In the genomic region with DNA sequence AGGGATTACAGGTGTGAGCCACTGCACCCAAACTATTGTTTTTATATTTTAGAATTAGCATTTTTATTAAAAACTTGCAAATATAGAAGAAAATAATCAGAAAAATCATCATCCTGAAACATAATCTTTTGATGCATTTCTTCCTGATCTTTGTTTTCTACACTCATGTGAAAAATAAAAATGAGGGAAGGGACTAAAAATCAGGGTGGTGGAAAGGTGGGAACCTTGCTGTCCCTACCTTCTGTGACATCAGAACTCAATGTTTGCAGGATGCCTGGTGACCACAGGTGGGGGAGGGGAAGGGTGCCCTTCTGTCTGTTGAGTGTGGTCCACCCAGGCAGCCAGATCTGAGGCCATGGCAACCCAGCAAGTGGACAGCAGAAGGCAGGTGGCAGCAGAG, we compare ENCODE assay signal across 21 cellular contexts.
A peak's percentile ranks its signal among the peaks of the same experiment; 100 is the strongest.
DNase-seq lines count a peak whose midpoint lies in the region.
"Had no signal": no experiment of that assay in that cellular context is flagged by ENCODE, and none has a peak within 500 bp of the region (broad histone marks: within the 10 kb centered on the region; RNA-seq: fewer than 3 reads in every experiment).

A gene (plus strand): TSS at position 301 of the 400 bp plus-strand sequence. CDS start 55 bp downstream, at position 356.

- intact Hi-C loops in posterior cingulate gyrus (cut with DNase I): no loop called here

- peak; percentile 9 for DNase-seq in NCI-H146 (lab: John Stamatoyannopoulos, UW)
- DNase-seq in NCI-H146 treated with DMSO at 0.1 percent for 48 hours (lab: John Stamatoyannopoulos, UW; ENCODE audit: unreplicated experiment): no peak
- DNase-seq in NCI-H2196 (lab: John Stamatoyannopoulos, UW; ENCODE audit: unreplicated experiment): peak; percentile 58
- DNase-seq in NCI-H774 (lab: John Stamatoyannopoulos, UW): peak; percentile 87
- DNase-seq in stimulated activated naive CD4-positive, alpha-beta T cell treated with Interleukin-2 at 50 U/mL for 16 hours (lab: John Stamatoyannopoulos, UW): no peak
- no peak for DNase-seq in posterior cingulate gyrus
- DNase-seq in NCI-H526 (lab: John Stamatoyannopoulos, UW): no peak
- DNase-seq: 8988T; ACHN; BE2C; Calu3; CD8-positive, alpha-beta memory T cell; H9; Kasumi-1; NCI-H1092 treated with DMSO at 0.1 percent for 48 hours; NCI-H1694 treated with DMSO at 0.1 percent for 48 hours; NCI-H2107; NCI-H446 treated with DMSO at 0.1 percent for 48 hours; NCI-H82; SK-N-SH; SW 1271 had no signal

Comparison
In these comparisons a context has a peak if more than half of its experiments do, and no peak if none do; other contexts are left out.
1. DNase-seq: peak in NCI-H146 (single experiment), NCI-H2196 (single experiment) and NCI-H774 (single experiment); none in NCI-H146 treated with DMSO at 0.1 percent for 48 hours (single experiment), stimulated activated naive CD4-positive, alpha-beta T cell treated with Interleukin-2 at 50 U/mL for 16 hours (single experiment), posterior cingulate gyrus (0 of 10) and NCI-H526 (0 of 2).